ENCODE assay signal across 25 cellular contexts in the genomic region with DNA sequence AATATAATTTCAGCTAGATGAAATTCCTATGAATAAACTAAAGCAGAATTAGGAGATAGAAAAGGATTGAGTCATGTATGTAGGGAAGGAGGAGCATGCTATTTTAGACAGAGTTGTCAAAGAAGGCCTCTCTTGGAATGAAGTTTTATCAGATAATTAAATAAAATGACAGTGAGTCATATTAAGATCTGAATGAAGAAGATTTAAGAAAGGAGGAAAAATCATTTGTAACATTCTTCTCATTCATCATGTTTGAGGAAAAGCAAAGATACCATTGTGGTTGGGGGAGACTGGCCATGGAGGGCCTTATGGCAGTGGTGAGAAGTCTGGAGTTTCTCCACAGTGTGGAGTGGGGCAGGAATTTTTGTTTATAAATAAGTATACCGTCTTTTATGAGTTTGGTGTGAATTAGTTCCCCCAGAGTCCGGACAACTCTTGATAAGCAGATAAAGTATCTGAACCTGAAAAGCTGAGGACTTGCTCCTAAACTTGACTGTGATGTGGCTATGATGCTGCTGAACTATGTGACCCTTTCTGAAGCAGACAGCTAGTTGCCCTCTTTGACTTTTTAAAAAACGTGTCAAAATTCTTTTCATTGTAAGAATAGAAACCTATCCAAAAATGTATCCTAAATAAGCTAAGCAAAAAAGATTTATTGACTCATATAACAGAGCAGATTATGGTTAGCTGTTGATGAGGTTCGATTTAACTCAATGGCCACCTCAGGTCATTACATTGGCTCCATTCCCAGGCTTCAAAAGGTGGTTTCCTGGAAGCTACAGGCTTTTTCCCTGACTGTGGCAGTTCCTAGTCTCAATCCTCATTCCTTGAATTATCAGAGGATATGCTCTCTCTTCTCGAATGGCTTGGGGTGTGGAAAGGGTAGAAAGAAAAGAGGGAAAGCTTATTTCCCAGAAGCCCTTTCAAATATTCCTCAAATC.
"Had no signal": no experiment of that assay in that cellular context is flagged by ENCODE, and none has a peak within 500 bp of the region (broad histone marks: within the 10 kb centered on the region; RNA-seq: fewer than 3 reads in every experiment).

No MANE protein-coding gene starts in this region.

- H3K36me3 ChIP-seq: brain microvascular endothelial cell, colonic mucosa, suprapubic skin, transverse colon, vagina had no signal

- FAIRE-seq: endometrium, keratinocyte, TTC549 had no signal

- DNase-seq: activated CD4-positive, alpha-beta T cell treated with anti-CD3 and anti-CD28 coated beads for 36 hours; activated CD4-positive, alpha-beta T cell treated with anti-CD3 and anti-CD28 coated beads, Interleukin-2, amount 50 U/mL, for 48 hours; activated naive CD4-positive, alpha-beta T cell; activated naive CD8-positive, alpha-beta T cell treated with anti-CD3 and anti-CD28 coated beads for 36 hours; activated T-cell treated with anti-CD3 and anti-CD28 coated beads for 4 hours; brain microvascular endothelial cell; central memory CD4-positive, alpha-beta T cell; colonic mucosa; erythroblast; foreskin melanocyte; hypothalamus; midbrain; nephron progenitor cell; occipital lobe; right cardiac atrium; stimulated activated CD4-positive, alpha-beta T cell treated with anti-CD3 and anti-CD28 coated beads, Interleukin-4, amount 100 ng/mL, for 1 hour; stimulated activated naive CD8-positive, alpha-beta T cell treated with anti-CD3 and anti-CD28 coated beads, Interleukin-15, amount 100 ng/mL, for 72 hours; transverse colon had no signal

- H3K4me1 ChIP-seq: colonic mucosa, suprapubic skin, transverse colon, vagina had no signal

- H3K27ac Mint-ChIP-seq: activated CD4-positive, alpha-beta T cell treated with anti-CD3 and anti-CD28 coated beads for 36 hours; activated naive CD8-positive, alpha-beta T cell treated with anti-CD3 and anti-CD28 coated beads for 36 hours; nephron progenitor cell; progenitor cell of endocrine pancreas; stimulated activated naive CD8-positive, alpha-beta T cell treated with anti-CD3 and anti-CD28 coated beads, Interleukin-15, amount 100 ng/mL, for 72 hours had no signal

- H3K9me3 ChIP-seq: colonic mucosa, suprapubic skin, transverse colon, vagina had no signal

- H3K4me3 Mint-ChIP-seq: activated CD4-positive, alpha-beta T cell treated with anti-CD3 and anti-CD28 coated beads for 36 hours; activated naive CD8-positive, alpha-beta T cell treated with anti-CD3 and anti-CD28 coated beads for 36 hours; nephron progenitor cell; stimulated activated naive CD8-positive, alpha-beta T cell treated with anti-CD3 and anti-CD28 coated beads, Interleukin-15, amount 100 ng/mL, for 72 hours had no signal

- H3K4me3 ChIP-seq: colonic mucosa, smooth muscle cell, suprapubic skin, transverse colon, vagina had no signal

- ATAC-seq: activated CD4-positive, alpha-beta T cell treated with anti-CD3 and anti-CD28 coated beads for 36 hours; right cardiac atrium; stimulated activated naive CD8-positive, alpha-beta T cell treated with anti-CD3 and anti-CD28 coated beads, Interleukin-15, amount 100 ng/mL, for 72 hours had no signal

- H3K4me2 ChIP-seq: smooth muscle cell had no signal

- H3K27me3 Mint-ChIP-seq: activated CD4-positive, alpha-beta T cell treated with anti-CD3 and anti-CD28 coated beads for 36 hours; activated naive CD8-positive, alpha-beta T cell treated with anti-CD3 and anti-CD28 coated beads for 36 hours; progenitor cell of endocrine pancreas had no signal

- H3K27me3 ChIP-seq: brain microvascular endothelial cell, colonic mucosa, suprapubic skin, transverse colon, vagina had no signal

- H3K4me1 Mint-ChIP-seq: activated CD4-positive, alpha-beta T cell treated with anti-CD3 and anti-CD28 coated beads for 36 hours; activated naive CD8-positive, alpha-beta T cell treated with anti-CD3 and anti-CD28 coated beads for 36 hours; nephron progenitor cell; stimulated activated naive CD8-positive, alpha-beta T cell treated with anti-CD3 and anti-CD28 coated beads, Interleukin-15, amount 100 ng/mL, for 72 hours had no signal

- H3K27ac ChIP-seq: brain microvascular endothelial cell, colonic mucosa, suprapubic skin, transverse colon, vagina had no signal
